ENCODE assay signal across 8 cellular contexts in the genomic region with DNA sequence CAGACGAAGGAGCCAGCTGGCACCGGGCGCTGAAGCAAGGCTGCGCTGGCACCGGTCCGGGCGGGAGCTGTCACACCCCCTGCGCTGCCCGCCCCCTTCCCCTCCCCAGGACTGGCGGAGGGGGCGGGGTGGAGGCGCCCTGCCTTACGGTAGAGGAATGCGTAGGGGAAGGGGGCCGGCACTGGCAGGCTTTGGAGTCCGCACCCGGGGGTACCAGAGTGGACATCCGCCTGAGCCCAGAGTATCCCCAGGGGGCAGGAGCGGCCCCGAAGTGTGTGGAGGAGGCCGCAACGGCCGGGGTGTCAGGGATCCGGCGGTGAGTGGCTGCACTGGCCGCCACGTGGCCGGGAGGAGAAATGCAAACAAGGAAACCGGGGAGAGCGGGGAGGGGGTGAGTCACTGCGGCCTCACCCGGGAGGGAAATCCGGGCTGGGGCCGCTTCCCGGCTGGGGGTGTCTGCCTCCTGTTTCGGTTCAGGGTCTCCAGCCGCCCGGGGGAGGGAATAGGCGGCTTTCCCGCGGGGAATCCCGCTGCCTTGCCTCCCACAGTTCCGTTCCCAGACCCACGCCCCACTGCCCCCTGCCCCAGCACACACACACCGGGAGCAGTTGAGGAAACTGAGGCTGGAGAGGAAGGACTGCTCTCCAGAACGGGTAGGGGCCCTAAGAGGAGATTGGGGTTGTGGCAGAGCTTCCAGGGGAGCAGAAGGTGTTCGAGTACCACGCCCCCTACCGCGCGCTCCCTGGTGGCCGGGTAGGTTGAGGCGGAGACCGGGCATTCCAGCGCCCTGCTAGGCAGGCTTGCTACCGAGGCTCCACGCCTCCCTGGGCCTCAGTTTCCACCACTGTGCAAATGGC. TPM values are rescaled to one million over a fixed set of nuclear protein-coding genes. Genes with fewer than 3 reads are reported as not detected.
DNase-seq lines count a peak whose midpoint lies in the region; ATAC-seq and TF ChIP-seq lines count a peak whose summit lies in the region.

A gene with protein sequence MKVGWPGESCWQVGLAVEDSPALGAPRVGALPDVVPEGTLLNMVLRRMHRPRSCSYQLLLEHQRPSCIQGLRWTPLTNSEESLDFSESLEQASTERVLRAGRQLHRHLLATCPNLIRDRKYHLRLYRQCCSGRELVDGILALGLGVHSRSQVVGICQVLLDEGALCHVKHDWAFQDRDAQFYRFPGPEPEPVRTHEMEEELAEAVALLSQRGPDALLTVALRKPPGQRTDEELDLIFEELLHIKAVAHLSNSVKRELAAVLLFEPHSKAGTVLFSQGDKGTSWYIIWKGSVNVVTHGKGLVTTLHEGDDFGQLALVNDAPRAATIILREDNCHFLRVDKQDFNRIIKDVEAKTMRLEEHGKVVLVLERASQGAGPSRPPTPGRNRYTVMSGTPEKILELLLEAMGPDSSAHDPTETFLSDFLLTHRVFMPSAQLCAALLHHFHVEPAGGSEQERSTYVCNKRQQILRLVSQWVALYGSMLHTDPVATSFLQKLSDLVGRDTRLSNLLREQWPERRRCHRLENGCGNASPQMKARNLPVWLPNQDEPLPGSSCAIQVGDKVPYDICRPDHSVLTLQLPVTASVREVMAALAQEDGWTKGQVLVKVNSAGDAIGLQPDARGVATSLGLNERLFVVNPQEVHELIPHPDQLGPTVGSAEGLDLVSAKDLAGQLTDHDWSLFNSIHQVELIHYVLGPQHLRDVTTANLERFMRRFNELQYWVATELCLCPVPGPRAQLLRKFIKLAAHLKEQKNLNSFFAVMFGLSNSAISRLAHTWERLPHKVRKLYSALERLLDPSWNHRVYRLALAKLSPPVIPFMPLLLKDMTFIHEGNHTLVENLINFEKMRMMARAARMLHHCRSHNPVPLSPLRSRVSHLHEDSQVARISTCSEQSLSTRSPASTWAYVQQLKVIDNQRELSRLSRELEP (minus strand): TSS at position 47 of the 857 bp plus-strand sequence. CDS start 324 bp downstream, outside the sequence.

- H3K4me3 Mint-ChIP-seq in CD8-positive, alpha-beta memory T cell: peak within 1 kb of the TSS; percentile 68 to 90 (median 75)
- peak within 1 kb of the TSS; percentile 67 for H3K4me3 Mint-ChIP-seq in neural crest cell

- ATAC-seq in GM19438 (IDR thresholded peaks at IDR 0.05; ENCODE audit: low read depth, unreplicated experiment): peak; percentile 54
- ATAC-seq in foreskin keratinocyte: peak; percentile 82

- no peaks in the 10 kb centered on the region for H3K9me3 ChIP-seq in CD8-positive, alpha-beta memory T cell (ENCODE audit: low read length)

- peaks cover 11 to 31% (median 15%) of the 10 kb centered on the region in 3 donors for H3K4me1 Mint-ChIP-seq in CD8-positive, alpha-beta memory T cell
- H3K4me1 Mint-ChIP-seq in neural crest cell: peaks cover 22% of the 10 kb centered on the region

- peak within 1 kb of the TSS in 3 of 8 donors; percentile 23 to 56 (median 50) for H3K27ac Mint-ChIP-seq in CD8-positive, alpha-beta memory T cell
- no peak within 1 kb of the TSS for H3K27ac Mint-ChIP-seq in neural crest cell (ENCODE audit: unreplicated experiment)

- peak within 1 kb of the TSS; percentile 31 for H3K27ac ChIP-seq in CD8-positive, alpha-beta memory T cell (ENCODE audit: low read depth, low read length)
- peak within 1 kb of the TSS; percentile 91 for H3K27ac ChIP-seq in foreskin keratinocyte
- H3K27ac ChIP-seq in substantia nigra (ENCODE audit: low read depth, low read length, poor library complexity, severe bottlenecking): peak within 1 kb of the TSS; percentile 99

- peak; percentile 51 to 80 (median 60) for DNase-seq in CD8-positive, alpha-beta memory T cell
- DNase-seq in HUDEP-2 (lab: John Stamatoyannopoulos, UW; ENCODE audit: unreplicated experiment in 76 of 76) (peak in 62 of 76 experiments; percentile 24 to 93 (median 65)), RKO (ENCODE audit: low spot score) (peak; percentile 91), foreskin keratinocyte (peak in 1 of 2 donors; percentile 74), neural crest cell (ENCODE audit: low read depth, low spot score) (peak; percentile 62), substantia nigra (lab: John Stamatoyannopoulos, UW) (peak in 48 of 49 donors; percentile 62 to 99 (median 94))
- DNase-seq in activated naive CD4-positive, alpha-beta T cell (lab: John Stamatoyannopoulos, UW): peak in 3 of 4 experiments; percentile 14 to 63 (median 26)

- no peaks in the 10 kb centered on the region for H3K36me3 ChIP-seq in CD8-positive, alpha-beta memory T cell (ENCODE audit: insufficient read depth, low read length)

- H3K4me1 ChIP-seq in CD8-positive, alpha-beta memory T cell (ENCODE audit: insufficient read depth, low read length): peaks cover 11% of the 10 kb centered on the region
- peaks cover 18% of the 10 kb centered on the region for H3K4me1 ChIP-seq in foreskin keratinocyte

- no peaks in the 10 kb centered on the region for H3K36me3 Mint-ChIP-seq in CD8-positive, alpha-beta memory T cell
- H3K36me3 Mint-ChIP-seq in neural crest cell (ENCODE audit: low read depth): no peaks in the 10 kb centered on the region

- H3K27me3 Mint-ChIP-seq in CD8-positive, alpha-beta memory T cell: no peaks in the 10 kb centered on the region
- peaks cover 13% of the 10 kb centered on the region for H3K27me3 Mint-ChIP-seq in neural crest cell (ENCODE audit: low read depth)

- no peaks in the 10 kb centered on the region for H3K9me3 Mint-ChIP-seq in CD8-positive, alpha-beta memory T cell
- H3K9me3 Mint-ChIP-seq in neural crest cell: no peaks in the 10 kb centered on the region

- H3K4me3 ChIP-seq in CD8-positive, alpha-beta memory T cell (ENCODE audit: low read length): peak within 1 kb of the TSS; percentile 66

- CTCF ChIA-PET in CD8-positive, alpha-beta memory T cell (lab: Charles Lee): interaction anchor here (0.6 to 10.6 kb wide), 11 partner anchors 8 to 79 kb away, joined by 3 to 156 read pairs (median 13); partner anchors contain the start of genes RPAP3 and SLC48A1

- TF ChIP-seq CTCF in foreskin keratinocyte (conservative IDR thresholded peaks at IDR 0.05) (peak; percentile 52), neural crest cell (conservative IDR thresholded peaks at IDR 0.05) (peak; percentile 68)

- no peaks in the 10 kb centered on the region for H3K27me3 ChIP-seq in CD8-positive, alpha-beta memory T cell (ENCODE audit: insufficient read depth, low read length, poor library complexity, severe bottlenecking)
- no peaks in the 10 kb centered on the region for H3K27me3 ChIP-seq in foreskin keratinocyte

- POLR2A ChIA-PET in CD8-positive, alpha-beta memory T cell (lab: Charles Lee): interaction anchor here (0.9 to 1.3 kb wide), 3 partner anchors 13 to 17 kb away, joined by 3 to 5 read pairs (median 3); no protein-coding TSS in a partner anchor

RNA-seq across cellular contexts. Expression of the gene that starts here (rescaled TPM):
- 1 to 10 TPM in 1 of 2 experiments, under 1 TPM in 1; 0.95 to 1.1 TPM for total RNA-seq in CD8-positive, alpha-beta memory T cell
- 0.15 TPM for polyA plus RNA-seq in CD8-positive, alpha-beta memory T cell
- total RNA-seq in foreskin keratinocyte (7.7 and 8.1 TPM in 2 replicates), neural crest cell (0.89 and 1.4 TPM in 2 replicates)
- 6.0 and 6.5 TPM in 2 replicates for polyA plus RNA-seq in foreskin keratinocyte

Comparison
In these comparisons a context has a peak if more than half of its experiments do, and no peak if none do; other contexts are left out.
1. H3K27ac ChIP-seq: peak in every context shown above with its lines; median percentile 99 in substantia nigra; 91 in foreskin keratinocyte; 31 in CD8-positive, alpha-beta memory T cell.